In the genomic region with DNA sequence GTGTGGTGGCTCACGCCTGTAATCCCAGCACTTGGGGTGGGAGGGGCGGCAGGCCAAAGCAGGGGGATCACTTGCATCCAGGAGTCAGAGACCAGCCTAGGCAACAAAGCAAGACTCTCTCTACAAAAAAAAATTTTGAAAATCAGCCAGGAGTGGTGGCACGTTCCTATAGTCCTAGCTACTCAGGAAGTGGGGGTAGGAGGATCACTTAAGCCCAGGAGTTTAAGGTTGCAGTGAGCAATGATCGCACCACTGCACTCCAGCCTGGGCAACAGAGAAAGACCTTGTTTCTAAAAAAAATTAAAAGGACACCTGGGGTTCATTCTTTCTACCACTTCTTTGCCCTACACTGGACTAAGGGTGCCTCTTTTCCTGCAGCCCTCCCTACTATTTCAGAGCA, we compare ENCODE assay signal across 14 cellular contexts. TPM values are rescaled to one million over a fixed set of nuclear protein-coding genes. Genes with fewer than 3 reads are reported as not detected.
DNase-seq lines count a peak whose midpoint lies in the region; ATAC-seq, FAIRE-seq and TF ChIP-seq lines count a peak whose summit lies in the region.
"Had no signal": no experiment of that assay in that cellular context is flagged by ENCODE, and none has a peak within 500 bp of the region (broad histone marks: within the 10 kb centered on the region; RNA-seq: fewer than 3 reads in every experiment).

No MANE protein-coding gene starts in this region.

- H3K9me3 Mint-ChIP-seq in CD4-positive, CD25-positive, alpha-beta regulatory T cell = no peaks in the 10 kb centered on the region

- H3K27ac Mint-ChIP-seq in CD4-positive, CD25-positive, alpha-beta regulatory T cell = peak overlapping the region; percentile 7 to 81 (median 55)

- H3K9me3 ChIP-seq in CD4-positive, CD25-positive, alpha-beta regulatory T cell (ENCODE audit: control insufficient read depth in 2 of 2, low read length in 2 of 2) = no peaks in the 10 kb centered on the region

- no peak for DNase-seq in CD4-positive, CD25-positive, alpha-beta regulatory T cell
- DNase-seq in NCI-H226 = peak; percentile 33
- peak; percentile 33 for DNase-seq in glomerular visceral epithelial cell (ENCODE audit: extremely low spot score)
- no peak for DNase-seq in D341Med (ENCODE audit: low spot score)
- no peak for DNase-seq in NCI-H2029 treated with DMSO at 0.1 percent for 48 hours (lab: John Stamatoyannopoulos, UW)
- no peak for DNase-seq in HuH-7 (ENCODE audit: low spot score)
- no peak for DNase-seq in GM12891 (ENCODE audit: insufficient read length, low spot score)
- DNase-seq: C1 segment of cervical spinal cord; NK-92 treated with Interleukin-12 subunit alpha and Interleukin-12 subunit beta, amount 100 ng/mL, for 24 hours; stimulated activated naive CD4-positive, alpha-beta T cell had no signal

- peaks cover 48% of the 10 kb centered on the region for H3K36me3 ChIP-seq in CD4-positive, CD25-positive, alpha-beta regulatory T cell (ENCODE audit: control insufficient read depth, insufficient read depth, low read length)

- no peaks in the 10 kb centered on the region for H3K27me3 Mint-ChIP-seq in CD4-positive, CD25-positive, alpha-beta regulatory T cell

- H3K4me1 ChIP-seq in CD4-positive, CD25-positive, alpha-beta regulatory T cell (ENCODE audit: control insufficient read depth, insufficient read depth, low read length, poor library complexity, severe bottlenecking) = peaks cover 37% of the 10 kb centered on the region

- no peaks in the 10 kb centered on the region for H3K27me3 ChIP-seq in CD4-positive, CD25-positive, alpha-beta regulatory T cell (ENCODE audit: control insufficient read depth, insufficient read depth, low read length)

- peak overlapping the region; percentile 23 for H3K27ac ChIP-seq in CD4-positive, CD25-positive, alpha-beta regulatory T cell (ENCODE audit: insufficient read depth, low read length, poor library complexity, severe bottlenecking)
- H3K27ac ChIP-seq: coronary artery, SK-N-MC had no signal

- no peak for TF ChIP-seq POLR2A in GM12891 (IDR thresholded peaks at IDR 0.05; ENCODE audit: low read depth, low read length)

- H3K4me3 ChIP-seq in CD4-positive, CD25-positive, alpha-beta regulatory T cell (ENCODE audit: low read depth, low read length) = peak overlapping the region; percentile 13
- H3K4me3 ChIP-seq: coronary artery, SK-N-MC had no signal

- H3K4me1 Mint-ChIP-seq in CD4-positive, CD25-positive, alpha-beta regulatory T cell = peaks cover 5 to 55% (median 35%) of the 10 kb centered on the region in 4 donors

- peaks cover 17% of the 10 kb centered on the region for H3K36me3 Mint-ChIP-seq in CD4-positive, CD25-positive, alpha-beta regulatory T cell

- H3K4me3 Mint-ChIP-seq in CD4-positive, CD25-positive, alpha-beta regulatory T cell = peak overlapping the region in 1 of 4 donors; percentile 64

- ATAC-seq in CD4-positive, CD25-positive, alpha-beta regulatory T cell (ENCODE audit: low read depth in 2 of 2) = no peak
- peak; percentile 59 for ATAC-seq in GM18907 (IDR thresholded peaks at IDR 0.05; ENCODE audit: unreplicated experiment)

- no peak for FAIRE-seq in GM12891 (lab: Jason Lieb, UNC)
- FAIRE-seq: H54 had no signal

TF ChIP-seq in GM12891, 5 proteins besides CTCF, POLR2A, EP300 and RAD21:
- no peak for TF ChIP-seq SPI1 (IDR thresholded peaks at IDR 0.05; ENCODE audit: low read depth, low read length)
- no peak for TF ChIP-seq TAF1 (IDR thresholded peaks at IDR 0.05; ENCODE audit: low read depth, low read length)
- no peak for TF ChIP-seq POU2F2 (IDR thresholded peaks at IDR 0.05; ENCODE audit: low read depth, low read length)
- TF ChIP-seq POLR2AphosphoS5 (IDR thresholded peaks at IDR 0.05; ENCODE audit: low read depth, low read length) = no peak
- TF ChIP-seq PAX5 (IDR thresholded peaks at IDR 0.05; ENCODE audit: insufficient read depth, low read length, severe bottlenecking) = no peak

RNA-seq across cellular contexts. Expression of a gene that starts 15.1 kb away (rescaled TPM):
- total RNA-seq in CD4-positive, CD25-positive, alpha-beta regulatory T cell = 54.3 TPM
- 10 to 100 TPM; 33.3 to 40.9 (median 36.2) TPM for polyA plus RNA-seq in CD4-positive, CD25-positive, alpha-beta regulatory T cell
- polyA plus RNA-seq in GM12891 (2012; ENCODE audit: low read depth, missing spikeins) = 22.8 TPM

Comparison
In these comparisons a context has a peak if more than half of its experiments do, and no peak if none do; other contexts are left out.
1. DNase-seq: peak in NCI-H226 (single experiment) and glomerular visceral epithelial cell (single experiment); none in CD4-positive, CD25-positive, alpha-beta regulatory T cell (0 of 3), D341Med (single experiment), NCI-H2029 treated with DMSO at 0.1 percent for 48 hours (single experiment), HuH-7 (single experiment) and GM12891 (single experiment).